Comparison of ENCODE assay signal across 24 cellular contexts in genomic region chr1:189908113-189908512, GRCh38.
DNase-seq lines count a peak whose midpoint lies in the region; ATAC-seq, FAIRE-seq and TF ChIP-seq lines count a peak whose summit lies in the region.
"Had no signal": no experiment of that assay in that cellular context is flagged by ENCODE, and none has a peak within 500 bp of the region (broad histone marks: within the 10 kb centered on the region; RNA-seq: fewer than 3 reads in every experiment).

No MANE protein-coding gene starts in this region.

- H3K9ac ChIP-seq in HepG2 (ENCODE audit: insufficient read depth, low read depth, low read length) (no peak overlapping the region), K562 (ENCODE audit: insufficient read depth in 1 of 2, low read depth in 2 of 2, low read length in 2 of 2) (no peak overlapping the region)
- H3K9ac ChIP-seq: BLaER1 had no signal

- TF ChIP-seq EP300 in HepG2 (IDR thresholded peaks at IDR 0.05; ENCODE audit: low read depth in 2 of 2, low read length in 2 of 2): no peak
- TF ChIP-seq EP300 in HepG2 (CRISPR knock-in tag; IDR thresholded peaks at IDR 0.05; ENCODE audit: borderline replicate concordance): no peak
- no peak for TF ChIP-seq EP300 in K562 (IDR thresholded peaks at IDR 0.05; ENCODE audit: low read length)

- H3K9me1 ChIP-seq in K562 (ENCODE audit: control insufficient read depth, insufficient read depth, low read length): no peaks in the 10 kb centered on the region

- H3K4me2 ChIP-seq in HepG2 (ENCODE audit: low read depth, low read length) (no peak overlapping the region), K562 (ENCODE audit: insufficient read depth, low read length) (no peak overlapping the region)
- H3K4me2 ChIP-seq: BLaER1 had no signal

- BruUV-seq in HepG2 (replicated peaks; lab: Mats Ljungman, UMichigan) (no TSS peak), K562 (replicated peaks; lab: Mats Ljungman, UMichigan) (no TSS peak)

- DNase-seq in HepG2 (ENCODE audit: low spot score) (no peak), right lobe of liver (no peak), K562 (ENCODE audit: extremely low read depth in 1 of 4, low spot score in 3 of 4) (no peak), OCI-M2 (lab: John Stamatoyannopoulos, UW; ENCODE audit: unreplicated experiment) (no peak), NCI-H446 (lab: John Stamatoyannopoulos, UW) (no peak)
- DNase-seq: ACHN; BE2C; C1 segment of cervical spinal cord; CD4-positive, alpha-beta memory T cell; CD4-positive, CD25-positive, alpha-beta regulatory T cell; CD8-positive, alpha-beta memory T cell; COR-L47; DMS 273 treated with DMSO at 0.1 percent for 48 hours; DMS153; DMS53; DMS79; DND-41; EL; GDM1 had no signal

- TF ChIP-seq RAD21 in HepG2 (CRISPR knock-in tag; IDR thresholded peaks at IDR 0.05) (no peak), K562 (CRISPR knock-in tag; conservative IDR thresholded peaks at IDR 0.05 in 1 of 2, IDR thresholded peaks at IDR 0.05 in 1 of 2) (no peak)

- H3K9me3 ChIP-seq in HepG2 (ENCODE audit: low read length) (no peaks in the 10 kb centered on the region), right lobe of liver (no peaks in the 10 kb centered on the region), K562 (replicated peaks; ENCODE audit: control insufficient read depth, insufficient read depth, low read depth, low read length) (no peaks in the 10 kb centered on the region)
- H3K9me3 ChIP-seq: BE2C, BLaER1 had no signal

- H3K36me3 ChIP-seq in HepG2 (replicated peaks in 1 of 2; ENCODE audit: control insufficient read depth in 1 of 2, insufficient read depth in 2 of 2, low read length in 2 of 2): no peaks in the 10 kb centered on the region
- H3K36me3 ChIP-seq in right lobe of liver: no peaks in the 10 kb centered on the region
- H3K36me3 ChIP-seq in K562 (ENCODE audit: control insufficient read depth, insufficient read depth, low read length): no peaks in the 10 kb centered on the region
- H3K36me3 ChIP-seq: BE2C, BLaER1 had no signal

- no peaks in the 10 kb centered on the region for H3K4me1 ChIP-seq in HepG2 (ENCODE audit: insufficient read depth, low read length)
- H3K4me1 ChIP-seq in right lobe of liver: no peaks in the 10 kb centered on the region
- no peaks in the 10 kb centered on the region for H3K4me1 ChIP-seq in K562 (replicated peaks in 1 of 2; ENCODE audit: control insufficient read depth in 2 of 2, insufficient read depth in 2 of 2, low read length in 2 of 2)
- H3K4me1 ChIP-seq: BE2C had no signal

- TF ChIP-seq CTCF in HepG2 (CRISPR knock-in tag; IDR thresholded peaks at IDR 0.05) (no peak), right lobe of liver (IDR thresholded peaks at IDR 0.05) (no peak), K562 (IDR thresholded peaks at IDR 0.05 in 2 of 3, conservative IDR thresholded peaks at IDR 0.05 in 1 of 3; ENCODE audit: insufficient read depth in 2 of 3, low read depth in 1 of 3, low read length in 3 of 3) (no peak)

- intact Hi-C loops in HepG2 (cut with micrococcal nuclease; ENCODE audit: unreplicated experiment): no loop called here
- intact Hi-C loops in right lobe of liver (cut with DNase I): no loop called here
- intact Hi-C loops in K562 (cut with micrococcal nuclease): no loop called here

- in situ Hi-C loops in HepG2 (cut with HindIII; ENCODE audit: extremely low pct_ligation_motif_present, low pct_unique_long_range_greater_than_20kb) (no loop called here), K562 (cut with MboI) (no loop called here)

- H3K4me3 ChIP-seq in HepG2 (replicated peaks in 1 of 3; ENCODE audit: insufficient read depth in 1 of 3, low read depth in 2 of 3, low read length in 3 of 3): no peak overlapping the region
- H3K4me3 ChIP-seq in right lobe of liver: no peak overlapping the region
- H3K4me3 ChIP-seq in K562: no peak overlapping the region
- H3K4me3 ChIP-seq: BLaER1, GM12878 had no signal

- no peak for TF ChIP-seq POLR2A in HepG2 (IDR thresholded peaks at IDR 0.05; ENCODE audit: insufficient read depth in 1 of 2, low read depth in 2 of 2, low read length in 2 of 2)
- no peak for TF ChIP-seq POLR2A in right lobe of liver (IDR thresholded peaks at IDR 0.05)
- TF ChIP-seq POLR2A in K562 (conservative IDR thresholded peaks at IDR 0.05): no peak

- H3K27me3 ChIP-seq in HepG2 (ENCODE audit: control insufficient read depth in 1 of 2, insufficient read depth in 2 of 2, low read length in 2 of 2): no peaks in the 10 kb centered on the region; a peak in 1 of 5 replicates
- no peaks in the 10 kb centered on the region for H3K27me3 ChIP-seq in right lobe of liver
- H3K27me3 ChIP-seq in K562 (ENCODE audit: control insufficient read depth in 2 of 2, insufficient read depth in 2 of 2, low read length in 2 of 2): no peaks in the 10 kb centered on the region
- H3K27me3 ChIP-seq: BE2C, BLaER1 had no signal

- no peaks in the 10 kb centered on the region for H3K79me2 ChIP-seq in HepG2 (ENCODE audit: insufficient read depth, low read length)
- no peaks in the 10 kb centered on the region for H3K79me2 ChIP-seq in K562 (ENCODE audit: control insufficient read depth, insufficient read depth, low read length)

- CTCF ChIA-PET in HepG2 (lab: Yijun Ruan, JAX; ENCODE audit: low intra/inter-chr PET ratio, low total read pairs): no interaction called here
- CTCF ChIA-PET in K562 (lab: Yijun Ruan, JAX; ENCODE audit: low intra/inter-chr PET ratio): no interaction called here

- POLR2A ChIA-PET in HepG2 (lab: Yijun Ruan, JAX): no interaction called here
- POLR2A ChIA-PET in K562 (lab: Yijun Ruan, JAX): no interaction called here

- no peak overlapping the region for H3K27ac ChIP-seq in HepG2 (ENCODE audit: extremely low read length, insufficient read depth, low read length)
- H3K27ac ChIP-seq in right lobe of liver: no peak overlapping the region
- no peak overlapping the region for H3K27ac ChIP-seq in K562 (ENCODE audit: extremely low read depth, low read depth, low read length)
- H3K27ac ChIP-seq: 22Rv1, BLaER1 had no signal

- no peak for ATAC-seq in HepG2
- no peak for ATAC-seq in right lobe of liver
- no peak for ATAC-seq in K562
- ATAC-seq: GM12878 had no signal

- H2AFZ ChIP-seq in HepG2 (ENCODE audit: low read length) (no peak overlapping the region), K562 (ENCODE audit: low read depth, low read length) (no peak overlapping the region)

- FAIRE-seq in HepG2 (lab: Jason Lieb, UNC): no peak
- no peak for FAIRE-seq in K562 (lab: Jason Lieb, UNC)
- FAIRE-seq: GM12878, GM12892, GM18507 had no signal

- H4K20me1 ChIP-seq in HepG2 (ENCODE audit: insufficient read depth, low read length) (no peaks in the 10 kb centered on the region), K562 (replicated peaks; ENCODE audit: control insufficient read depth, insufficient read depth, low read length) (no peaks in the 10 kb centered on the region)
- H4K20me1 ChIP-seq: BLaER1 had no signal

TF ChIP-seq in HepG2, 621 proteins besides CTCF, POLR2A, EP300 and RAD21 (continues in another document):
- peak; percentile 47 to 79; a peak in 3 of 4 replicates for TF ChIP-seq MAFK (conservative IDR thresholded peaks at IDR 0.05 in 1 of 2, IDR thresholded peaks at IDR 0.05 in 1 of 2; ENCODE audit: low read length in 2 of 2)
- no peak for TF ChIP-seq RXRA (CRISPR knock-in tag; IDR thresholded peaks at IDR 0.05)
- TF ChIP-seq ARID3A (IDR thresholded peaks at IDR 0.05; ENCODE audit: low read depth, low read length): no peak
- no peak for TF ChIP-seq ZNF777 (CRISPR knock-in tag; IDR thresholded peaks at IDR 0.05)
- TF ChIP-seq ZNF383 (CRISPR knock-in tag; IDR thresholded peaks at IDR 0.05; ENCODE audit: borderline replicate concordance): no peak
- TF ChIP-seq NFKB2 (CRISPR knock-in tag; IDR thresholded peaks at IDR 0.05; ENCODE audit: borderline replicate concordance): no peak
- no peak for TF ChIP-seq HNF4G (IDR thresholded peaks at IDR 0.05; ENCODE audit: borderline replicate concordance, low read depth, low read length)
- no peak for TF ChIP-seq HNF4G (CRISPR knock-in tag; IDR thresholded peaks at IDR 0.05; ENCODE audit: borderline replicate concordance, low read depth)

TF ChIP-seq in K562, 482 proteins besides CTCF, POLR2A, EP300 and RAD21 (continues in another document):
- TF ChIP-seq C11orf30 (IDR thresholded peaks at IDR 0.05; ENCODE audit: low read depth) (peak; percentile 33; the same call in 1 of the 2 replicates), NR1H2 (CRISPR knock-in tag; IDR thresholded peaks at IDR 0.05) (no peak), CUX1 (CRISPR knock-in tag; IDR thresholded peaks at IDR 0.05) (peak; percentile 73; the same call in 1 of the 2 replicates), ATF7 (IDR thresholded peaks at IDR 0.05) (no peak), ZNF316 (IDR thresholded peaks at IDR 0.05) (peak; percentile 72), KLF13 (tag; IDR thresholded peaks at IDR 0.05; ENCODE audit: borderline replicate concordance, low read depth) (no peak)

Comparison
In these comparisons a context has a peak if more than half of its experiments do, and no peak if none do; other contexts are left out.
1. Of the 241 proteins assayed by ChIP-seq in both HepG2 and K562: peak only in HepG2: MAFF and MAFK; only in K562: MAFG; in both: none; in neither: 238.